In genomic region chr4:98482847-98483806, GRCh38 we compare ENCODE assay signal across 7 cellular contexts.
DNase-seq lines count a peak whose midpoint lies in the region; ATAC-seq and TF ChIP-seq lines count a peak whose summit lies in the region.

No MANE protein-coding gene starts in this region.

- H4K12ac ChIP-seq in trophoblast cell (ENCODE audit: low read depth, low read length), result no peak overlapping the region

- POLR2A ChIA-PET in activated CD8-positive, alpha-beta T cell treated with anti-CD3 and anti-CD28 coated beads for 36 hours (lab: Charles Lee), result interaction anchor here (0.6 to 2.0 kb wide), 9 partner anchors 9 to 446 kb away, joined by 3 to 9 read pairs (median 4); partner anchors contain the start of genes EIF4E and TSPAN5

- no peak for TF ChIP-seq POLR2A in suprapubic skin (IDR thresholded peaks at IDR 0.05)

- H3K4me3 ChIP-seq in trophoblast cell (ENCODE audit: low read depth, low read length) (no peak overlapping the region), ascending aorta (no peak overlapping the region), suprapubic skin (no peak overlapping the region)

- no peak overlapping the region for H3K9ac ChIP-seq in trophoblast cell (ENCODE audit: low read length)

- H3K4me2 ChIP-seq in trophoblast cell (ENCODE audit: low read length), result peak overlapping the region; percentile 23

- TF ChIP-seq CTCF in activated CD8-positive, alpha-beta T cell treated with anti-CD3 and anti-CD28 coated beads for 36 hours (IDR thresholded peaks at IDR 0.05), result no peak
- no peak for TF ChIP-seq CTCF in ascending aorta (IDR thresholded peaks at IDR 0.05)
- no peak for TF ChIP-seq CTCF in suprapubic skin (IDR thresholded peaks at IDR 0.05)

- intact Hi-C loops in activated CD8-positive, alpha-beta T cell treated with anti-CD3 and anti-CD28 coated beads for 36 hours (cut with micrococcal nuclease), result loop anchor here (1.0 to 10.0 kb wide), 3 partner anchors 122 to 442 kb away; partner anchors contain the start of gene EIF4E
- intact Hi-C loops in ascending aorta (cut with DNase I), result no loop called here

- ATAC-seq in GM19324 (IDR thresholded peaks at IDR 0.05; ENCODE audit: low FRiP score, unreplicated experiment), result peak; percentile 52
- peak; percentile 97 for ATAC-seq in HG03045 (IDR thresholded peaks at IDR 0.05; ENCODE audit: unreplicated experiment)
- ATAC-seq in activated CD8-positive, alpha-beta T cell treated with anti-CD3 and anti-CD28 coated beads for 36 hours, result peak; percentile 87

- no peak overlapping the region for H3K4ac ChIP-seq in trophoblast cell (ENCODE audit: low read depth, low read length)

- DNase-seq in activated CD8-positive, alpha-beta T cell treated with anti-CD3 and anti-CD28 coated beads for 36 hours, result peak; percentile 80
- no peak for DNase-seq in trophoblast cell
- DNase-seq in ascending aorta (ENCODE audit: low spot score in 2 of 2), result no peak
- DNase-seq in suprapubic skin (ENCODE audit: low spot score in 2 of 2), result no peak
- DNase-seq in OCI-M1 (lab: John Stamatoyannopoulos, UW), result no peak

- no peak overlapping the region for H2BK12ac ChIP-seq in trophoblast cell (ENCODE audit: low read length)

- no peak overlapping the region for H3K14ac ChIP-seq in trophoblast cell (ENCODE audit: low read length)

- peak overlapping the region; percentile 51 for H3K4me3 Mint-ChIP-seq in activated CD8-positive, alpha-beta T cell treated with anti-CD3 and anti-CD28 coated beads for 36 hours

- no peaks in the 10 kb centered on the region for H3K36me3 ChIP-seq in trophoblast cell (ENCODE audit: control insufficient read depth in 1 of 2, insufficient read depth in 2 of 2, low read length in 2 of 2)
- H3K36me3 ChIP-seq in ascending aorta, result no peaks in the 10 kb centered on the region
- no peaks in the 10 kb centered on the region for H3K36me3 ChIP-seq in suprapubic skin

- H2AFZ ChIP-seq in trophoblast cell (ENCODE audit: insufficient read depth, low read length, poor library complexity), result no peak overlapping the region

- H3K27ac Mint-ChIP-seq in activated CD8-positive, alpha-beta T cell treated with anti-CD3 and anti-CD28 coated beads for 36 hours, result peak overlapping the region; percentile 98

- H3K27me3 ChIP-seq in trophoblast cell (ENCODE audit: insufficient read depth, low read length) (no peaks in the 10 kb centered on the region), ascending aorta (no peaks in the 10 kb centered on the region), suprapubic skin (no peaks in the 10 kb centered on the region)

- H3K23ac ChIP-seq in trophoblast cell (ENCODE audit: low read length), result no peak overlapping the region

- no CpG with 5 or more reads among the region's 10 CpGs for WGBS in trophoblast cell (ENCODE audit: extremely low coverage, insufficient coverage, insufficient read length)
- WGBS in suprapubic skin, result 92% methylated on average over 10 of the region's 10 CpGs

- H3K4me1 ChIP-seq in trophoblast cell (ENCODE audit: control insufficient read depth in 1 of 2, insufficient read depth in 2 of 2, low read length in 2 of 2) (peaks cover 2 to 4% of the 10 kb centered on the region in 2 experiments), ascending aorta (no peaks in the 10 kb centered on the region), suprapubic skin (no peaks in the 10 kb centered on the region)

- H3K27ac ChIP-seq in trophoblast cell (ENCODE audit: low read depth, low read length) (no peak overlapping the region), ascending aorta (no peak overlapping the region), suprapubic skin (no peak overlapping the region)

- H3K36me3 Mint-ChIP-seq in activated CD8-positive, alpha-beta T cell treated with anti-CD3 and anti-CD28 coated beads for 36 hours (ENCODE audit: low read depth), result peaks cover 32% of the 10 kb centered on the region

- H2AK5ac ChIP-seq in trophoblast cell (ENCODE audit: low read length), result no peak overlapping the region

- no peaks in the 10 kb centered on the region for H3K9me3 Mint-ChIP-seq in activated CD8-positive, alpha-beta T cell treated with anti-CD3 and anti-CD28 coated beads for 36 hours

- H3K9me3 ChIP-seq in trophoblast cell (ENCODE audit: insufficient read depth, low read depth, low read length), result peaks cover 1% of the 10 kb centered on the region
- no peaks in the 10 kb centered on the region for H3K9me3 ChIP-seq in ascending aorta
- H3K9me3 ChIP-seq in suprapubic skin, result no peaks in the 10 kb centered on the region

- H3K27me3 Mint-ChIP-seq in activated CD8-positive, alpha-beta T cell treated with anti-CD3 and anti-CD28 coated beads for 36 hours, result no peaks in the 10 kb centered on the region

- H3K18ac ChIP-seq in trophoblast cell (ENCODE audit: low read length), result no peak overlapping the region

- H4K8ac ChIP-seq in trophoblast cell (ENCODE audit: low read depth, low read length), result no peak overlapping the region

- H3K79me1 ChIP-seq in trophoblast cell (ENCODE audit: low read length), result no peaks in the 10 kb centered on the region

- no peak overlapping the region for H2BK5ac ChIP-seq in trophoblast cell (ENCODE audit: low read depth, low read length, poor library complexity)

- H3K79me2 ChIP-seq in trophoblast cell (ENCODE audit: control insufficient read depth, insufficient read depth, low read length, poor library complexity), result no peaks in the 10 kb centered on the region

- no peak for TF ChIP-seq EP300 in suprapubic skin (IDR thresholded peaks at IDR 0.05)

- no peak overlapping the region for H4K91ac ChIP-seq in trophoblast cell (ENCODE audit: low read depth, low read length)

- CTCF ChIA-PET in activated CD8-positive, alpha-beta T cell treated with anti-CD3 and anti-CD28 coated beads for 36 hours (lab: Charles Lee), result interaction anchor here (0.8 to 3.7 kb wide), 5 partner anchors 12 to 512 kb away, joined by 3 to 20 read pairs (median 3); partner anchors contain the start of gene METAP1

- no peak overlapping the region for H2BK120ac ChIP-seq in trophoblast cell (ENCODE audit: insufficient read depth, low read length, poor library complexity)

- H3K4me1 Mint-ChIP-seq in activated CD8-positive, alpha-beta T cell treated with anti-CD3 and anti-CD28 coated beads for 36 hours (ENCODE audit: low read depth), result peaks cover 76% of the 10 kb centered on the region
